11 cellular contexts compared by ENCODE assay signal in the genomic region with DNA sequence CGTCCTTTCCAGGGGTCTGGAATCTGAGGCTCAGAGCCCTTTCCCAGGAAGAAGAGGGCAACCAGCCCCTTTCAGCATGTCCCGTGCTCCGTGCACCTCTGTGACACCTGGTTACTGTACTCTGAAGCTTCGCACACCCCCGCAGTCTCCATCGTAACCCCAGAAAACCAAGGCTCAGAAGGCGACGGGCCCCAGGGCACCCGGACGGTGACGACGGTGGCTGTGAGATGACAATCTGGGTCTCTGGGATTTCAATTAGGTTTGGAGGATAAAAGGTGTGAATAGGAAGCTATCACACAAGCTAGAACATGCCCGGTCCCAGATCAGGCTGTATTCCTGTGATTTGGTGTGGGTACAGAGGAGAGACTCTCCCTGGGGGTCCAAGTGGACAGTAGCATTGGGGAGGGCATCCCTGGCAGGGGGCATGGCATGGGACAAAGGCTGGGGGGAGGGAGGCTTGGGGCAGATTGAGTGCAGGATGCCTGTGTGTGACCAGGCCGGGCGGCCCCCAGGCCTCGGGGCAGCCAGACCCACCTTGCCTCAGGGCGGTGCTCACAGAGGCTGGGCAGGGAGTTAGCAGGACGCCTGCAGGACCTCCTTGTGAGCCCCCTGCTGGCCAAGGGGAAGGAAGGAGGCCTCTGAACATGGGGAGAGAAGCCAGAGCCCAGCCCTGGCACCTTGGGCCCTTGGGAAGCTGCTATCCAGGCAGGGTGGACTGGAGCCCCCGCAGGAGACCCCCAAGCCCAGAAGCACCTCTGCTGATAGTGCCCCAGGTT. TPM values are rescaled to one million over a fixed set of nuclear protein-coding genes. Genes with fewer than 3 reads are reported as not detected.
A peak's percentile ranks its signal among the peaks of the same experiment; 100 is the strongest.
DNase-seq lines count a peak whose midpoint lies in the region; ATAC-seq and TF ChIP-seq lines count a peak whose summit lies in the region.
"Had no signal": no experiment of that assay in that cellular context is flagged by ENCODE, and none has a peak within 500 bp of the region (broad histone marks: within the 10 kb centered on the region; RNA-seq: fewer than 3 reads in every experiment).

No MANE protein-coding gene starts in this region.

- ATAC-seq in Right ventricle myocardium inferior: no peak
- peak; percentile 46 for ATAC-seq in stimulated activated effector memory CD8-positive, alpha-beta T cell treated with anti-CD3 and anti-CD28 coated beads, Interleukin-12 subunit alpha, Interleukin-12 subunit beta, amount 100 ng/mL, for 72 hours
- ATAC-seq in GM21360 (IDR thresholded peaks at IDR 0.05; ENCODE audit: unreplicated experiment): no peak

- H3K4me1 Mint-ChIP-seq in stimulated activated effector memory CD8-positive, alpha-beta T cell treated with anti-CD3 and anti-CD28 coated beads, Interleukin-12 subunit alpha, Interleukin-12 subunit beta, amount 100 ng/mL, for 72 hours: peaks cover 21% of the 10 kb centered on the region

- DNase-seq in Right ventricle myocardium inferior (ENCODE audit: missing footprints): peak; percentile 57
- no peak for DNase-seq in right atrium auricular region (ENCODE audit: low spot score)
- peak; percentile 63 for DNase-seq in NB4 (ENCODE audit: low read depth)
- DNase-seq in cerebellar cortex (ENCODE audit: low spot score): peak; percentile 6
- DNase-seq in stimulated activated effector memory CD8-positive, alpha-beta T cell treated with anti-CD3 and anti-CD28 coated beads, Interleukin-12 subunit alpha, Interleukin-12 subunit beta, amount 100 ng/mL, for 72 hours (ENCODE audit: low spot score in 2 of 2): no peak
- no peak for DNase-seq in dedifferentiated amniotic fluid mesenchymal stem cell (ENCODE audit: extremely low spot score)
- no peak for DNase-seq in putamen (ENCODE audit: low spot score)
- DNase-seq: cerebellar nuclear complex, DMS79 had no signal

- no peak overlapping the region for H3K27ac Mint-ChIP-seq in stimulated activated effector memory CD8-positive, alpha-beta T cell treated with anti-CD3 and anti-CD28 coated beads, Interleukin-12 subunit alpha, Interleukin-12 subunit beta, amount 100 ng/mL, for 72 hours
- H3K27ac Mint-ChIP-seq: T-helper 1 cell treated with Interleukin-12 subunit alpha and Interleukin-12 subunit beta and Interleukin-4 antibody, amounts not matched to agents 30 μg/mL and 1 μg/mL, for 36 hours had no signal

- TF ChIP-seq CTCF in right atrium auricular region (IDR thresholded peaks at IDR 0.05): peak in 1 of 2 donors; percentile 23
- peak; percentile 74 for TF ChIP-seq CTCF in NB4 (IDR thresholded peaks at IDR 0.05; ENCODE audit: low read depth, low read length)

- H3K9me3 ChIP-seq in right atrium auricular region: peaks cover 5 to 12% of the 10 kb centered on the region in 2 donors

- intact Hi-C loops in Right ventricle myocardium inferior (cut with DNase I): no loop called here

- no peaks in the 10 kb centered on the region for H3K36me3 ChIP-seq in right atrium auricular region

- H3K27me3 ChIP-seq in right atrium auricular region: no peaks in the 10 kb centered on the region

- H3K4me3 ChIP-seq in right atrium auricular region (no peak overlapping the region), NB4 (ENCODE audit: low read depth, low read length) (no peak overlapping the region)

- peak overlapping the region; percentile 41 for H3K4me3 Mint-ChIP-seq in stimulated activated effector memory CD8-positive, alpha-beta T cell treated with anti-CD3 and anti-CD28 coated beads, Interleukin-12 subunit alpha, Interleukin-12 subunit beta, amount 100 ng/mL, for 72 hours

- no peak overlapping the region for H3K27ac ChIP-seq in right atrium auricular region

- no peak for TF ChIP-seq POLR2A in NB4 (IDR thresholded peaks at IDR 0.05; ENCODE audit: extremely low read depth, insufficient read length)

- H3K36me3 Mint-ChIP-seq in stimulated activated effector memory CD8-positive, alpha-beta T cell treated with anti-CD3 and anti-CD28 coated beads, Interleukin-12 subunit alpha, Interleukin-12 subunit beta, amount 100 ng/mL, for 72 hours: peaks cover 6% of the 10 kb centered on the region

- no peaks in the 10 kb centered on the region for H3K4me1 ChIP-seq in right atrium auricular region

- H3K9me3 Mint-ChIP-seq in stimulated activated effector memory CD8-positive, alpha-beta T cell treated with anti-CD3 and anti-CD28 coated beads, Interleukin-12 subunit alpha, Interleukin-12 subunit beta, amount 100 ng/mL, for 72 hours: no peaks in the 10 kb centered on the region

RNA-seq across cellular contexts. Expression of gene PSMG3, which starts 23.4 kb away (rescaled TPM):
- total RNA-seq in Right ventricle myocardium inferior (13.3 TPM), right atrium auricular region (10 to 100 TPM; 21.5 to 22.3 TPM)

RNA-seq across cellular contexts. Expression of gene TMEM184A, which starts 37.3 kb away (rescaled TPM):
- total RNA-seq in Right ventricle myocardium inferior: 0.32 TPM
- total RNA-seq in right atrium auricular region: under 1 TPM in 1 of 2 donors, not detected in 1; 0.28 TPM

Comparison
In these comparisons a context has a peak if more than half of its experiments do, and no peak if none do; other contexts are left out.
1. DNase-seq: peak in Right ventricle myocardium inferior (single experiment), NB4 (single experiment) and cerebellar cortex (single experiment); none in right atrium auricular region (single experiment), stimulated activated effector memory CD8-positive, alpha-beta T cell treated with anti-CD3 and anti-CD28 coated beads, Interleukin-12 subunit alpha, Interleukin-12 subunit beta, amount 100 ng/mL, for 72 hours (0 of 2), dedifferentiated amniotic fluid mesenchymal stem cell (single experiment) and putamen (single experiment).